ENCODE assay signal across 1 cellular context in the genomic region with DNA sequence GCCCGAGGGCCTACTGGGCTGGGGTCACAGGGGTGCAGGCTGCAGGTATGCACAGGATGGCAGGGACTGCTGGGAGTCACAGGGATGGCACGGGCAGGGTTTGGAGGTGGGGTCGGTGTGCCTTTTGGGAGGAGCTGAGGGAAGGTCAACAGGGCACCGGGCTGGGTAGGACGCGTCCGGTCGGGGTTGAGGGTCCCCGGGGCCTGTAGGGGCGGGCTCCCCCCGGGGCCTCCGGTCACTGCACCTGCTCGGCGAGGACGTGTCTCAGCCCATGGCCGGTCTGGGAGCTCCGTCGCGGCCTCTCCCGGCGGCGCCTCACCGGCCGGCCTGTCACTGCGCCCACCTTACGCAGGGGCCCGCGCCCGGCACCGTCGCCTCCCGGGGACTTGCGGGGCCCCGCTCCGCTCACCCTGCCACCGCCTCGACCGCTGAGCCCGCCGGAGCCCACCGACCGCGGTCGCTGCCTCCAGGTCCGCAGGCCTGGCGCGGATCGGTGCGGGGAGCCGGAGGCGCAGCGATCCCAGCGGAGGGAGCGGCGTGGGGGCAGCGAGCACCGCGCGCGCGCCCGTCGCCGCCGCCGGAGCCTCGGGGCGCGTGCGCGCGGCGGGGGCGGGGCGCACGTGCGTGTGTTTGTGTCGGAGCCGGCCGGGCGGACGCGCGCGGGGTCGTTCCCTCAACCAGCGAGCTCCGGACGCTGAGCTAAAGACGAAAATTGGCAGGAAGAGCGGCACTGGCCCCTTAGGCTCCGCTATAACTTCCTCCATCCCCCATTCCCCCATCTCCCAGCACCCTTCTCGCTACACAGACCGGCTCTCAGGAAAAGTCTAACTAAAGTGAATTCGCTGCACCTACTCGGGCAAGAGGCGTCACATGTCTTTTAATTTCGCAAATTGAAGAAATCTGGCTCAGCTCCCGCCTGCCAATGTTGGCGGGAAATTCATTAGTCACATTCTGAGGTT.
A peak's percentile ranks its signal among the peaks of the same experiment; 100 is the strongest.
TF ChIP-seq lines count a peak whose summit lies in the region.

A gene with protein sequence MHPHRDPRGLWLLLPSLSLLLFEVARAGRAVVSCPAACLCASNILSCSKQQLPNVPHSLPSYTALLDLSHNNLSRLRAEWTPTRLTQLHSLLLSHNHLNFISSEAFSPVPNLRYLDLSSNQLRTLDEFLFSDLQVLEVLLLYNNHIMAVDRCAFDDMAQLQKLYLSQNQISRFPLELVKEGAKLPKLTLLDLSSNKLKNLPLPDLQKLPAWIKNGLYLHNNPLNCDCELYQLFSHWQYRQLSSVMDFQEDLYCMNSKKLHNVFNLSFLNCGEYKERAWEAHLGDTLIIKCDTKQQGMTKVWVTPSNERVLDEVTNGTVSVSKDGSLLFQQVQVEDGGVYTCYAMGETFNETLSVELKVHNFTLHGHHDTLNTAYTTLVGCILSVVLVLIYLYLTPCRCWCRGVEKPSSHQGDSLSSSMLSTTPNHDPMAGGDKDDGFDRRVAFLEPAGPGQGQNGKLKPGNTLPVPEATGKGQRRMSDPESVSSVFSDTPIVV (minus strand): TSS at position 552 of the 959 bp plus-strand sequence. CDS start 815 bp downstream, outside the sequence.

TF ChIP-seq in neural cell, 6 proteins besides CTCF, POLR2A, EP300 and RAD21 (continued from another document):
- TF ChIP-seq MXI1 (conservative IDR thresholded peaks at IDR 0.05; ENCODE audit: poor library complexity, severe bottlenecking) (peak; percentile 93), POLR2AphosphoS5 (IDR thresholded peaks at IDR 0.05) (peak; percentile 55), EZH2 (IDR thresholded peaks at IDR 0.05; ENCODE audit: borderline replicate concordance, insufficient read depth, low read length, poor library complexity, severe bottlenecking) (no peak), SMC3 (conservative IDR thresholded peaks at IDR 0.05; ENCODE audit: poor library complexity) (peak; percentile 13), TAF1 (IDR thresholded peaks at IDR 0.05; ENCODE audit: low read depth) (no peak)
